Comparison of ENCODE assay signal across 18 cellular contexts in genomic region chr20:6691541-6691940, GRCh38.
DNase-seq lines count a peak whose midpoint lies in the region; ATAC-seq, FAIRE-seq and TF ChIP-seq lines count a peak whose summit lies in the region.
"Had no signal": no experiment of that assay in that cellular context is flagged by ENCODE, and none has a peak within 500 bp of the region (broad histone marks: within the 10 kb centered on the region; RNA-seq: fewer than 3 reads in every experiment).

No MANE protein-coding gene starts in this region.

- no peaks in the 10 kb centered on the region for H3K27me3 ChIP-seq in colonic mucosa
- no peaks in the 10 kb centered on the region for H3K27me3 ChIP-seq in stomach
- H3K27me3 ChIP-seq: BE2C had no signal

- H3K4me3 ChIP-seq in colonic mucosa (no peak overlapping the region), stomach (no peak overlapping the region)

- WGBS in stomach, 5 donors, result 60 to 92% (median 75%) methylated on average over 3 of the region's 3 CpGs

- FAIRE-seq in urothelium cell line (lab: Jason Lieb, UNC), result no peak
- FAIRE-seq: GM12892 had no signal

- ATAC-seq in left colon (peak; percentile 49), HG02678 (IDR thresholded peaks at IDR 0.05; ENCODE audit: unreplicated experiment) (no peak)

- TF ChIP-seq POLR2A in stomach (IDR thresholded peaks at IDR 0.05), result no peak

- DNase-seq in NCI-H82 (lab: John Stamatoyannopoulos, UW) (peak; percentile 64), colonic mucosa (no peak), left colon (no peak), stomach (no peak), urothelium cell line (ENCODE audit: low spot score) (no peak), COLO829 (ENCODE audit: low spot score) (no peak), NCI-H1694 (lab: John Stamatoyannopoulos, UW) (no peak)
- DNase-seq: BE2C; C1 segment of cervical spinal cord; CD4-positive, CD25-positive, alpha-beta regulatory T cell; CD8-positive, alpha-beta memory T cell; DMS153; DMS79; GDM1; GOT3; H9 had no signal

- TF ChIP-seq EP300 in stomach (IDR thresholded peaks at IDR 0.05), result no peak

- intact Hi-C loops in colonic mucosa (cut with DNase I) (no loop called here), left colon (cut with DNase I, micrococcal nuclease) (no loop called here), stomach (cut with DNase I; ENCODE audit: low total_unique reads) (no loop called here)

- H3K36me3 ChIP-seq in colonic mucosa, result no peaks in the 10 kb centered on the region
- H3K36me3 ChIP-seq in stomach, result no peaks in the 10 kb centered on the region
- H3K36me3 ChIP-seq: BE2C had no signal

- H3K27ac ChIP-seq in colonic mucosa, result peak overlapping the region; percentile 72
- H3K27ac ChIP-seq in stomach, result peak overlapping the region in 4 of 5 donors; percentile 49 to 72 (median 64)

- H3K4me1 ChIP-seq in colonic mucosa, result peaks cover 5% of the 10 kb centered on the region
- H3K4me1 ChIP-seq in stomach, result peaks cover 9 to 31% (median 13%) of the 10 kb centered on the region in 4 donors
- H3K4me1 ChIP-seq: BE2C had no signal

- TF ChIP-seq CTCF in colonic mucosa (IDR thresholded peaks at IDR 0.05) (no peak), stomach (IDR thresholded peaks at IDR 0.05) (no peak)

- peak overlapping the region in 1 of 2 donors; percentile 55 for H3K9ac ChIP-seq in colonic mucosa (ENCODE audit: low read depth in 2 of 2, low read length in 2 of 2)

- H3K9me3 ChIP-seq in colonic mucosa, result no peaks in the 10 kb centered on the region
- no peaks in the 10 kb centered on the region for H3K9me3 ChIP-seq in stomach
- H3K9me3 ChIP-seq: BE2C had no signal
